8 cellular contexts compared by ENCODE assay signal in the genomic region with DNA sequence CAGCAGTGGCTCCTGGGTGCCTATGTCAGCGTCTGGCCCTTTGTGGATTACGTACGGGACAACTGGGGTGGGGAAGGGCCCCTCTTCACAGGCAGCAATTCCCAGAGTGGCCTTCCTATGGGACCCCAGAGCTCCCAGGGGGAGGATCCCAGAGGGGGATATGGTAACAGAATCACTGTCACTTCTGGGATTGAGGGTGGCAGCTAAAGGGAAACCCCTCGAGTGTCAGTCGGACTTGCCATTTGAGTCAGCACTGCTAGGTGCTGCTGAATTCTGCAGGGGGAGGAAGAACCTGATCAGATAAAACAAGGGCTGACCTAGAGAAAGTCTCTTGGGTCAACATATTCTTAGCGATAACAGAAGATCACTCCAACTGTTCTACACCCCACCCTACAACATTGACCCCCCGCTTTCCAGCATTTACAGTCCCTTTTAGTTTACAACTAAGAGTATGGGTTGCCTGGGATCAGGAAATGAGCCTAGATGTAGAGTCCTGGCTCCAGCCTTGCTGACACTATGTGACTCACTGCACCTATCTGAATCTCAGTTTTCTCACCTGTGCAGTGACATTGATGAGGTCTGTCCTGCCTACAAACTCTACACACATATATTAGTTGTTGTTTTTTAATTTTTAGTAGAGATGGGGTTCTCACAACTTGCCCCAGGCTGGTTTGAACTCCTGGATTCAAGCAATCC. TPM values are rescaled to one million over a fixed set of nuclear protein-coding genes. Genes with fewer than 3 reads are reported as not detected.
DNase-seq lines count a peak whose midpoint lies in the region; ATAC-seq, FAIRE-seq and TF ChIP-seq lines count a peak whose summit lies in the region.

No MANE protein-coding gene starts in this region.

- TF ChIP-seq POLR2A in H54 (IDR thresholded peaks at IDR 0.05; ENCODE audit: low read depth, low read length), result no peak

- H3K4me3 Mint-ChIP-seq in T-cell, result peak overlapping the region; percentile 86 to 87 (median 87)
- H3K4me3 Mint-ChIP-seq in nephron progenitor cell, result peak overlapping the region; percentile 75

- BruUV-seq in A673 (replicated peaks; lab: Mats Ljungman, UMichigan), result no TSS peak

- H3K36me3 Mint-ChIP-seq in T-cell (no peaks in the 10 kb centered on the region), nephron progenitor cell (ENCODE audit: low read depth) (no peaks in the 10 kb centered on the region)

- peak overlapping the region; percentile 86 for H3K27ac ChIP-seq in A673 (ENCODE audit: low read depth, low read length, poor library complexity, severe bottlenecking)

- ATAC-seq in GM18873 (IDR thresholded peaks at IDR 0.05; ENCODE audit: low FRiP score, unreplicated experiment), result peak; percentile 52
- ATAC-seq in HG03064 (IDR thresholded peaks at IDR 0.05; ENCODE audit: low read depth, unreplicated experiment), result peak; percentile 56
- ATAC-seq in T-cell (replicated peaks in 1 of 4), result peak; percentile 20 to 38 (median 36)

- CTCF ChIA-PET in A673 (lab: Charles Lee), result interaction anchor here (0.5 kb wide), 1 partner anchor 129 kb away, joined by 4 read pairs; no protein-coding TSS in a partner anchor
- CTCF ChIA-PET in T-cell (lab: Charles Lee), result interaction anchor here (0.6 to 2.0 kb wide), 12 partner anchors 12 to 835 kb away, joined by 3 to 15 read pairs (median 6); partner anchors contain the start of genes DDIT4 (in 1 of the 2) and P4HA1 (in 1 of the 2)

- intact Hi-C loops in A673 (cut with micrococcal nuclease; ENCODE audit: unreplicated experiment), result no loop called here

- no peaks in the 10 kb centered on the region for H3K27me3 ChIP-seq in A673 (replicated peaks; ENCODE audit: insufficient read depth, low read depth, low read length, poor library complexity)
- no peaks in the 10 kb centered on the region for H3K27me3 ChIP-seq in endocrine pancreas (ENCODE audit: control insufficient read depth, insufficient read depth, low read length)

- TF ChIP-seq CTCF in A673 (conservative IDR thresholded peaks at IDR 0.05; ENCODE audit: low read depth, low read length) (no peak), nephron progenitor cell (IDR thresholded peaks at IDR 0.05) (no peak)

- peaks cover 44% of the 10 kb centered on the region for H3K4me1 ChIP-seq in A673 (ENCODE audit: insufficient read depth, low read length, poor library complexity, severe bottlenecking)
- no peaks in the 10 kb centered on the region for H3K4me1 ChIP-seq in endocrine pancreas (ENCODE audit: control insufficient read depth, insufficient read depth, low read length)

- peak overlapping the region; percentile 50 for H3K9ac ChIP-seq in endocrine pancreas (ENCODE audit: control insufficient read depth, insufficient read depth, low read length)

- DNase-seq in A673 (ENCODE audit: low spot score) (no peak), T-cell (peak in 8 of 34 experiments; percentile 19 to 42 (median 32)), nephron progenitor cell (no peak), H54 (ENCODE audit: insufficient read length, low spot score) (no peak), NCI-H526 treated with DMSO at 0.1 percent for 48 hours (lab: John Stamatoyannopoulos, UW) (no peak)

- H3K36me3 ChIP-seq in A673 (ENCODE audit: insufficient read depth, low read length, poor library complexity, severe bottlenecking) (no peaks in the 10 kb centered on the region), endocrine pancreas (ENCODE audit: control insufficient read depth, insufficient read depth, low read length) (no peaks in the 10 kb centered on the region)

- no peak for FAIRE-seq in H54 (lab: Jason Lieb, UNC)

- POLR2A ChIA-PET in A673 (lab: Charles Lee; ENCODE audit: low non-redundant PET) (interaction anchor here (0.8 to 1.2 kb wide), 2 partner anchors 12 to 60 kb away, joined by 3 to 8 read pairs; no protein-coding TSS in a partner anchor), T-cell (lab: Charles Lee) (interaction anchor here (0.5 to 1.6 kb wide), 8 partner anchors 11 to 70 kb away, joined by 3 to 7 read pairs (median 4); partner anchors contain the start of gene DDIT4 (in 1 of the 2))

- H3K4me3 ChIP-seq in A673 (ENCODE audit: low read depth, low read length, poor library complexity, severe bottlenecking) (peak overlapping the region; percentile 45), endocrine pancreas (ENCODE audit: control insufficient read depth, insufficient read depth, low read length) (peak overlapping the region; percentile 20)

- H3K4me1 Mint-ChIP-seq in T-cell, result peaks cover 62 to 65% (median 62%) of the 10 kb centered on the region in 3 donors
- H3K4me1 Mint-ChIP-seq in nephron progenitor cell, result peaks cover 71% of the 10 kb centered on the region

- no peaks in the 10 kb centered on the region for H3K27me3 Mint-ChIP-seq in T-cell
- H3K27me3 Mint-ChIP-seq in nephron progenitor cell (ENCODE audit: low read depth, poor library complexity), result no peaks in the 10 kb centered on the region

- H3K27ac Mint-ChIP-seq in T-cell (peak overlapping the region; percentile 94), nephron progenitor cell (peak overlapping the region; percentile 98)

- H3K9me3 Mint-ChIP-seq in T-cell (no peaks in the 10 kb centered on the region), nephron progenitor cell (no peaks in the 10 kb centered on the region)

- H3K9me3 ChIP-seq in A673 (ENCODE audit: low read depth, low read length, poor library complexity, severe bottlenecking) (no peaks in the 10 kb centered on the region), endocrine pancreas (ENCODE audit: control insufficient read depth, low read length) (no peaks in the 10 kb centered on the region)

RNA-seq across cellular contexts. Expression of gene DDIT4, which starts 12.3 kb away (rescaled TPM):
- total RNA-seq in A673 (2021), result 20.7 and 39.6 TPM in 2 replicates
- total RNA-seq in T-cell, result 100 to 1,000 TPM in 2 of 5 donors, 10 to 100 TPM in 3; 39.9 to 326 (median 52.1) TPM

RNA-seq across cellular contexts. Expression of gene ASCC1, which starts 45.4 kb away (rescaled TPM):
- 40.2 and 43.1 TPM in 2 replicates for total RNA-seq in A673 (2021)
- 10 to 100 TPM; 15.7 to 24.1 (median 21.7) TPM for total RNA-seq in T-cell

RNA-seq across cellular contexts. Expression of gene ANAPC16, which starts 45.7 kb away (rescaled TPM):
- total RNA-seq in A673 (2021), result 57.6 and 62.5 TPM in 2 replicates
- total RNA-seq in T-cell, result 100 to 1,000 TPM in 3 of 5 donors, 10 to 100 TPM in 2; 97.9 to 119 (median 106) TPM
